In genomic region chr18:40493316-40493715, GRCh38 we compare ENCODE assay signal across 35 cellular contexts.
"Had no signal": no experiment of that assay in that cellular context is flagged by ENCODE, and none has a peak within 500 bp of the region (broad histone marks: within the 10 kb centered on the region; RNA-seq: fewer than 3 reads in every experiment).

No MANE protein-coding gene starts in this region.

- H3K4me2 ChIP-seq: KMS-11 had no signal

- H3K27me3 ChIP-seq: MG63 had no signal

- DNase-seq: Karpas-422, Kasumi-1, MG63, MM.1S, MV-4-11, NCI-H1048, NCI-H1092, NCI-H1092 treated with DMSO at 0.1 percent for 48 hours, NCI-H1105, NCI-H1105 treated with DMSO at 0.1 percent for 48 hours, NCI-H1417, NCI-H1417 treated with DMSO at 0.1 percent for 48 hours, NCI-H1436, NCI-H1436 treated with DMSO at 0.1 percent for 48 hours, NCI-H146, NCI-H1694, NCI-H1694 treated with DMSO at 0.1 percent for 48 hours, NCI-H187, NCI-H187 treated with DMSO at 0.1 percent for 48 hours, NCI-H1930, NCI-H2029, NCI-H2029 treated with DMSO at 0.1 percent for 48 hours, NCI-H2081, NCI-H2081 treated with DMSO at 0.1 percent for 48 hours, NCI-H2107, NCI-H2171, NCI-H2171 treated with DMSO at 0.1 percent for 48 hours, NCI-H2227 treated with DMSO at 0.1 percent for 48 hours, NCI-H226, NCI-H345, NCI-H446, NCI-H446 treated with DMSO at 0.1 percent for 48 hours, NCI-H510A, NCI-H510A treated with DMSO at 0.1 percent for 48 hours had no signal

- H3K4me3 ChIP-seq: MG63 had no signal

- H3K27ac ChIP-seq: KMS-11 had no signal

- H3K36me3 ChIP-seq: MG63 had no signal

- H3K9ac ChIP-seq: KMS-11 had no signal
